ENCODE assay signal across 13 cellular contexts in the genomic region with DNA sequence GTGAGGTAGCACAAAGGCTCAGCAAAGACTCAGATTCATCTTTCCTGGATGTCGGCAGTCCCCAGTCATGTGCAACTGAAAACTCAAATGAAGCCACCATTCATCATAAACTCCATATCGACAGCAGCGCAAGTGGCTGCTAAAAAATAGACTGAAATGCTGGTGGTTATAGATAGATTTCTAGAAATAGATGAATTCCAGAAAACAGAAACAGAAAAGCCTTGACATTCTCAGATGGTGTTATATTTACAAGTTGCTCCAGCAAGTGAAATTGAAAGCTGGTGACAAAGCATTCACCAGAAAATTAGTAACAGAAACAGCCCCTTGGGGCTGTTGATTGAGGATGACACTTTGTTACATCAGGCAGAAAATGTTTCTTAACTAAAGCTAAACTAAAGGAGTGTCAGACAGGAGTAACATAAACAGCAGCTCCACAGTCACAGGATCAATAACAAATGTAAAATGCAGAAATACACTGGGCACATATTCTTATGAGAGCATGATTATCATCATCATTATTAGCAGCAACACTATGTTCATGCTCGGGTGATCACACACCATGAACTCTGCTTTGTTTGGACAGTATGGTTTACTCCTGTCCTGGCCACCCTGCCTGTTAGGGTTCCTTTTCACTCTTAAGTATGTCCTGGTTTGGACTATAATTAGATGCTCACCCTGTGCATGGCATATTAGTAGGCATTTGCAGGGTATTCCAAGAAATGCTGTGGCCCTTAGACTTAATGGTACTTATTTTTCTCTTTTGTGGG. TPM values are rescaled to one million over a fixed set of nuclear protein-coding genes. Genes with fewer than 3 reads are reported as not detected.
DNase-seq lines count a peak whose midpoint lies in the region; ATAC-seq and TF ChIP-seq lines count a peak whose summit lies in the region.
"Had no signal": no experiment of that assay in that cellular context is flagged by ENCODE, and none has a peak within 500 bp of the region (broad histone marks: within the 10 kb centered on the region; RNA-seq: fewer than 3 reads in every experiment).

No MANE protein-coding gene starts in this region.

- H3K4me1 Mint-ChIP-seq in activated CD8-positive, alpha-beta memory T cell treated with anti-CD3 and anti-CD28 coated beads, Interleukin-2, amount 10 ng/mL, durations not matched to agents 7 days and 5 days, result no peaks in the 10 kb centered on the region
- no peaks in the 10 kb centered on the region for H3K4me1 Mint-ChIP-seq in activated T-helper 2 cell treated with anti-CD3 and anti-CD28 coated beads, Interferon-gamma antibody, Interleukin-2, Interleukin-4, amounts not matched to agents 10 μg/mL and 5 μg/mL and 100 μg/mL, durations not matched to agents 14 hours and 24 hours and 36 hours (ENCODE audit: low read depth)
- H3K4me1 Mint-ChIP-seq in MCF 10A (ENCODE audit: insufficient read depth, unreplicated experiment), result no peaks in the 10 kb centered on the region

- no peak for DNase-seq in activated CD8-positive, alpha-beta memory T cell treated with anti-CD3 and anti-CD28 coated beads, Interleukin-2, amount 10 ng/mL, durations not matched to agents 7 days and 5 days
- no peak for DNase-seq in activated T-helper 2 cell treated with anti-CD3 and anti-CD28 coated beads, Interferon-gamma antibody, Interleukin-2, Interleukin-4, amounts not matched to agents 10 μg/mL and 5 μg/mL and 100 μg/mL, durations not matched to agents 14 hours and 24 hours and 36 hours (ENCODE audit: low spot score)
- DNase-seq in stimulated activated CD4-positive, alpha-beta T cell treated with anti-CD3 and anti-CD28 coated beads, Interleukin-4, amount 100 ng/mL, for 1 hour, result no peak
- DNase-seq in MCF 10A (ENCODE audit: unreplicated experiment), result no peak
- DNase-seq: DND-41, NCI-H1105, NCI-H774, SW 1271 had no signal

- POLR2A ChIA-PET in MCF 10A (lab: Yijun Ruan, JAX), result no interaction called here

- no peaks in the 10 kb centered on the region for H3K36me3 Mint-ChIP-seq in activated CD8-positive, alpha-beta memory T cell treated with anti-CD3 and anti-CD28 coated beads, Interleukin-2, amount 10 ng/mL, durations not matched to agents 7 days and 5 days
- H3K36me3 Mint-ChIP-seq in activated T-helper 2 cell treated with anti-CD3 and anti-CD28 coated beads, Interferon-gamma antibody, Interleukin-2, Interleukin-4, amounts not matched to agents 10 μg/mL and 5 μg/mL and 100 μg/mL, durations not matched to agents 14 hours and 24 hours and 36 hours (ENCODE audit: low read depth), result no peaks in the 10 kb centered on the region
- no peaks in the 10 kb centered on the region for H3K36me3 Mint-ChIP-seq in MCF 10A (ENCODE audit: insufficient read depth, unreplicated experiment)
- H3K36me3 Mint-ChIP-seq: activated naive CD8-positive, alpha-beta T cell had no signal

- ATAC-seq in GM18499 (IDR thresholded peaks at IDR 0.05; ENCODE audit: insufficient read depth, unreplicated experiment), result peak; percentile 93
- peak; percentile 78 for ATAC-seq in GM19397 (IDR thresholded peaks at IDR 0.05; ENCODE audit: unreplicated experiment)
- ATAC-seq in HG02798 (IDR thresholded peaks at IDR 0.05; ENCODE audit: poor library complexity, unreplicated experiment), result peak; percentile 81
- peak; percentile 68 for ATAC-seq in HG03521 (IDR thresholded peaks at IDR 0.05; ENCODE audit: unreplicated experiment)
- no peak for ATAC-seq in activated CD8-positive, alpha-beta memory T cell treated with anti-CD3 and anti-CD28 coated beads, Interleukin-2, amount 10 ng/mL, durations not matched to agents 7 days and 5 days

- intact Hi-C loops in activated T-helper 2 cell treated with anti-CD3 and anti-CD28 coated beads, Interferon-gamma antibody, Interleukin-2, Interleukin-4, amounts not matched to agents 10 μg/mL and 5 μg/mL and 100 μg/mL, durations not matched to agents 14 hours and 24 hours and 36 hours (cut with micrococcal nuclease), result no loop called here
- intact Hi-C loops in MCF 10A (cut with micrococcal nuclease), result no loop called here

- no peak overlapping the region for H3K4me3 Mint-ChIP-seq in activated CD8-positive, alpha-beta memory T cell treated with anti-CD3 and anti-CD28 coated beads, Interleukin-2, amount 10 ng/mL, durations not matched to agents 7 days and 5 days
- H3K4me3 Mint-ChIP-seq in activated T-helper 2 cell treated with anti-CD3 and anti-CD28 coated beads, Interferon-gamma antibody, Interleukin-2, Interleukin-4, amounts not matched to agents 10 μg/mL and 5 μg/mL and 100 μg/mL, durations not matched to agents 14 hours and 24 hours and 36 hours (ENCODE audit: low read depth), result no peak overlapping the region
- H3K4me3 Mint-ChIP-seq in MCF 10A (ENCODE audit: unreplicated experiment), result no peak overlapping the region
- H3K4me3 Mint-ChIP-seq: activated naive CD8-positive, alpha-beta T cell had no signal

- no peaks in the 10 kb centered on the region for H3K9me3 Mint-ChIP-seq in activated CD8-positive, alpha-beta memory T cell treated with anti-CD3 and anti-CD28 coated beads, Interleukin-2, amount 10 ng/mL, durations not matched to agents 7 days and 5 days (ENCODE audit: low read depth)
- no peaks in the 10 kb centered on the region for H3K9me3 Mint-ChIP-seq in activated T-helper 2 cell treated with anti-CD3 and anti-CD28 coated beads, Interferon-gamma antibody, Interleukin-2, Interleukin-4, amounts not matched to agents 10 μg/mL and 5 μg/mL and 100 μg/mL, durations not matched to agents 14 hours and 24 hours and 36 hours
- no peaks in the 10 kb centered on the region for H3K9me3 Mint-ChIP-seq in MCF 10A (ENCODE audit: unreplicated experiment)

- H3K27ac Mint-ChIP-seq in activated CD8-positive, alpha-beta memory T cell treated with anti-CD3 and anti-CD28 coated beads, Interleukin-2, amount 10 ng/mL, durations not matched to agents 7 days and 5 days, result no peak overlapping the region
- no peak overlapping the region for H3K27ac Mint-ChIP-seq in activated T-helper 2 cell treated with anti-CD3 and anti-CD28 coated beads, Interferon-gamma antibody, Interleukin-2, Interleukin-4, amounts not matched to agents 10 μg/mL and 5 μg/mL and 100 μg/mL, durations not matched to agents 14 hours and 24 hours and 36 hours
- H3K27ac Mint-ChIP-seq in MCF 10A (ENCODE audit: low read depth, unreplicated experiment), result no peak overlapping the region
- H3K27ac Mint-ChIP-seq: activated naive CD8-positive, alpha-beta T cell had no signal

- BruUV-seq in MCF 10A (replicated peaks; lab: Mats Ljungman, UMichigan), result no TSS peak

- no peak for TF ChIP-seq CTCF in MCF 10A (IDR thresholded peaks at IDR 0.05; ENCODE audit: unreplicated experiment)

- CTCF ChIA-PET in activated CD8-positive, alpha-beta memory T cell treated with anti-CD3 and anti-CD28 coated beads, Interleukin-2, amount 10 ng/mL, durations not matched to agents 7 days and 5 days (lab: Charles Lee), result no interaction called here
- CTCF ChIA-PET in MCF 10A (lab: Yijun Ruan, JAX), result no interaction called here

- H3K27me3 Mint-ChIP-seq in activated CD8-positive, alpha-beta memory T cell treated with anti-CD3 and anti-CD28 coated beads, Interleukin-2, amount 10 ng/mL, durations not matched to agents 7 days and 5 days, result no peaks in the 10 kb centered on the region
- no peaks in the 10 kb centered on the region for H3K27me3 Mint-ChIP-seq in activated T-helper 2 cell treated with anti-CD3 and anti-CD28 coated beads, Interferon-gamma antibody, Interleukin-2, Interleukin-4, amounts not matched to agents 10 μg/mL and 5 μg/mL and 100 μg/mL, durations not matched to agents 14 hours and 24 hours and 36 hours (ENCODE audit: low read depth)
- peaks cover 50% of the 10 kb centered on the region for H3K27me3 Mint-ChIP-seq in MCF 10A (ENCODE audit: insufficient read depth, unreplicated experiment)

RNA-seq across cellular contexts. Expression of a gene that starts 36.4 kb away (rescaled TPM):
- not detected for total RNA-seq in activated CD8-positive, alpha-beta memory T cell treated with anti-CD3 and anti-CD28 coated beads, Interleukin-2, amount 10 ng/mL, durations not matched to agents 7 days and 5 days
- total RNA-seq in activated T-helper 2 cell treated with anti-CD3 and anti-CD28 coated beads, Interferon-gamma antibody, Interleukin-2, Interleukin-4, amounts not matched to agents 10 μg/mL and 5 μg/mL and 100 μg/mL, durations not matched to agents 14 hours and 24 hours and 36 hours, result 0.09 TPM in 1 of 2 replicates, not detected in the other
- not detected in 2 replicates for total RNA-seq in MCF 10A (2022)
